Comparison of ENCODE assay signal across 10 cellular contexts in genomic region chr2:27431395-27431794, GRCh38. TPM values are rescaled to one million over a fixed set of nuclear protein-coding genes. Genes with fewer than 3 reads are reported as not detected.
A peak's percentile ranks its signal among the peaks of the same experiment; 100 is the strongest.
DNase-seq lines count a peak whose midpoint lies in the region; ATAC-seq lines count a peak whose summit lies in the region.
"Had no signal": no experiment of that assay in that cellular context is flagged by ENCODE, and none has a peak within 500 bp of the region (broad histone marks: within the 10 kb centered on the region; RNA-seq: fewer than 3 reads in every experiment).

No MANE protein-coding gene starts in this region.

- peaks cover 15 to 34% (median 33%) of the 10 kb centered on the region in 5 donors for H3K36me3 ChIP-seq in subcutaneous abdominal adipose tissue (ENCODE audit: control insufficient read depth in 5 of 5, insufficient read depth in 5 of 5, low read length in 5 of 5)

- H3K4me3 Mint-ChIP-seq in activated CD4-positive, alpha-beta T cell treated with anti-CD3 and anti-CD28 coated beads, Interleukin-2, amount 10 ng/mL, durations not matched to agents 7 days and 5 days = peak overlapping the region; percentile 33

- CTCF ChIA-PET in activated CD4-positive, alpha-beta T cell treated with anti-CD3 and anti-CD28 coated beads, Interleukin-2, amount 10 ng/mL, durations not matched to agents 7 days and 5 days (lab: Charles Lee) = interaction anchor here (0.7 to 1.8 kb wide), 7 partner anchors 10 to 276 kb away, joined by 3 to 6 read pairs (median 3); partner anchors contain the start of gene PPM1G

- H3K9ac ChIP-seq in subcutaneous abdominal adipose tissue (ENCODE audit: low read length in 5 of 5) = peak overlapping the region in 1 of 5 donors; percentile 11

- POLR2A ChIA-PET in activated CD4-positive, alpha-beta T cell treated with anti-CD3 and anti-CD28 coated beads, Interleukin-2, amount 10 ng/mL, durations not matched to agents 7 days and 5 days (lab: Charles Lee) = no interaction called here

- no peaks in the 10 kb centered on the region for H3K27me3 ChIP-seq in subcutaneous abdominal adipose tissue (ENCODE audit: control insufficient read depth in 5 of 5, insufficient read depth in 4 of 5, low read length in 5 of 5)
- H3K27me3 ChIP-seq: testis had no signal

- peak overlapping the region; percentile 77 for H3K27ac Mint-ChIP-seq in activated CD4-positive, alpha-beta T cell treated with anti-CD3 and anti-CD28 coated beads, Interleukin-2, amount 10 ng/mL, durations not matched to agents 7 days and 5 days

- peaks cover 10 to 49% (median 42%) of the 10 kb centered on the region in 5 donors for H3K4me1 ChIP-seq in subcutaneous abdominal adipose tissue (ENCODE audit: control insufficient read depth in 5 of 5, insufficient read depth in 5 of 5, low read length in 5 of 5)

- H3K36me3 Mint-ChIP-seq in activated CD4-positive, alpha-beta T cell treated with anti-CD3 and anti-CD28 coated beads, Interleukin-2, amount 10 ng/mL, durations not matched to agents 7 days and 5 days (ENCODE audit: low read depth) = peaks cover 37% of the 10 kb centered on the region

- H3K27ac ChIP-seq in subcutaneous abdominal adipose tissue (ENCODE audit: low read depth, low read length) = peak overlapping the region; percentile 95
- H3K27ac ChIP-seq: testis had no signal

- ATAC-seq in GM18519 (IDR thresholded peaks at IDR 0.05; ENCODE audit: low FRiP score, unreplicated experiment) = no peak

- DNase-seq in stimulated activated CD4-positive, alpha-beta T cell treated with anti-CD3 and anti-CD28 coated beads, Interleukin-15, amount 100 ng/mL, for 24 hours = peak; percentile 46
- no peak for DNase-seq in stimulated activated CD4-positive, alpha-beta T cell treated with anti-CD3 and anti-CD28 coated beads, Interleukin-4, amount 100 ng/mL, for 1 hour
- peak; percentile 37 for DNase-seq in activated CD4-positive, alpha-beta T cell treated with anti-CD3 and anti-CD28 coated beads, Interleukin-2, amount 10 ng/mL, durations not matched to agents 7 days and 5 days
- DNase-seq in fibroblast of peridontal ligament (ENCODE audit: extremely low read depth) (peak; percentile 36), SHP77 (lab: John Stamatoyannopoulos, UW) (no peak), medulla oblongata (ENCODE audit: extremely low spot score) (no peak)
- DNase-seq: DMS153, testis had no signal

- no peaks in the 10 kb centered on the region for H3K9me3 Mint-ChIP-seq in activated CD4-positive, alpha-beta T cell treated with anti-CD3 and anti-CD28 coated beads, Interleukin-2, amount 10 ng/mL, durations not matched to agents 7 days and 5 days

- H3K4me3 ChIP-seq in subcutaneous abdominal adipose tissue (ENCODE audit: low read depth in 1 of 5, low read length in 5 of 5) = no peak overlapping the region
- H3K4me3 ChIP-seq: testis had no signal

- no peaks in the 10 kb centered on the region for H3K27me3 Mint-ChIP-seq in activated CD4-positive, alpha-beta T cell treated with anti-CD3 and anti-CD28 coated beads, Interleukin-2, amount 10 ng/mL, durations not matched to agents 7 days and 5 days

- no peaks in the 10 kb centered on the region for H3K9me3 ChIP-seq in subcutaneous abdominal adipose tissue (ENCODE audit: control insufficient read depth in 5 of 5, low read length in 5 of 5)
- H3K9me3 ChIP-seq: testis had no signal

- H3K4me1 Mint-ChIP-seq in activated CD4-positive, alpha-beta T cell treated with anti-CD3 and anti-CD28 coated beads, Interleukin-2, amount 10 ng/mL, durations not matched to agents 7 days and 5 days = peaks cover 37% of the 10 kb centered on the region

RNA-seq across cellular contexts. Expression of gene NRBP1, which starts 3.0 kb away (rescaled TPM):
- total RNA-seq in activated CD4-positive, alpha-beta T cell treated with anti-CD3 and anti-CD28 coated beads, Interleukin-2, amount 10 ng/mL, durations not matched to agents 7 days and 5 days = 10 to 100 TPM; 77.1 to 82.3 TPM

RNA-seq across cellular contexts. Expression of gene KRTCAP3, which starts 10.8 kb away (rescaled TPM):
- 1 to 10 TPM; 7.1 to 8.3 TPM for total RNA-seq in activated CD4-positive, alpha-beta T cell treated with anti-CD3 and anti-CD28 coated beads, Interleukin-2, amount 10 ng/mL, durations not matched to agents 7 days and 5 days

RNA-seq across cellular contexts. Expression of gene PPM1G, which starts 22.0 kb away (rescaled TPM):
- total RNA-seq in activated CD4-positive, alpha-beta T cell treated with anti-CD3 and anti-CD28 coated beads, Interleukin-2, amount 10 ng/mL, durations not matched to agents 7 days and 5 days = 100 to 1,000 TPM; 109 TPM

RNA-seq across cellular contexts. Expression of gene ZNF513, which starts 50.9 kb away (rescaled TPM):
- 10 to 100 TPM; 14.3 to 15.4 TPM for total RNA-seq in activated CD4-positive, alpha-beta T cell treated with anti-CD3 and anti-CD28 coated beads, Interleukin-2, amount 10 ng/mL, durations not matched to agents 7 days and 5 days

RNA-seq across cellular contexts. Expression of gene IFT172, which starts 58.1 kb away (rescaled TPM):
- 1 to 10 TPM; 9.3 to 9.8 TPM for total RNA-seq in activated CD4-positive, alpha-beta T cell treated with anti-CD3 and anti-CD28 coated beads, Interleukin-2, amount 10 ng/mL, durations not matched to agents 7 days and 5 days

Comparison
In these comparisons a context has a peak if more than half of its experiments do, and no peak if none do; other contexts are left out.
1. DNase-seq: peak in stimulated activated CD4-positive, alpha-beta T cell treated with anti-CD3 and anti-CD28 coated beads, Interleukin-15, amount 100 ng/mL, for 24 hours (single experiment), activated CD4-positive, alpha-beta T cell treated with anti-CD3 and anti-CD28 coated beads, Interleukin-2, amount 10 ng/mL, durations not matched to agents 7 days and 5 days (single experiment) and fibroblast of peridontal ligament (single experiment); none in stimulated activated CD4-positive, alpha-beta T cell treated with anti-CD3 and anti-CD28 coated beads, Interleukin-4, amount 100 ng/mL, for 1 hour (single experiment), SHP77 (0 of 2) and medulla oblongata (single experiment).